13 cellular contexts compared by ENCODE assay signal in genomic region chr3:16430717-16431630, GRCh38.
DNase-seq lines count a peak whose midpoint lies in the region; ATAC-seq and TF ChIP-seq lines count a peak whose summit lies in the region.
"Had no signal": no experiment of that assay in that cellular context is flagged by ENCODE, and none has a peak within 500 bp of the region (broad histone marks: within the 10 kb centered on the region; RNA-seq: fewer than 3 reads in every experiment).

No MANE protein-coding gene starts in this region.

- H3K9me3 ChIP-seq in CD8-positive, alpha-beta T cell (ENCODE audit: low read length), result no peaks in the 10 kb centered on the region
- H3K9me3 ChIP-seq in Peyer's patch (no peaks in the 10 kb centered on the region), trophoblast cell (ENCODE audit: insufficient read depth, low read depth, low read length) (no peaks in the 10 kb centered on the region), testis (no peaks in the 10 kb centered on the region)
- H3K9me3 ChIP-seq in CD4-positive, alpha-beta memory T cell (ENCODE audit: control insufficient read depth in 1 of 2, low read length in 2 of 2), result no peaks in the 10 kb centered on the region

- H3K14ac ChIP-seq in trophoblast cell (ENCODE audit: low read length), result no peak overlapping the region

- H4K91ac ChIP-seq in trophoblast cell (ENCODE audit: low read depth, low read length), result no peak overlapping the region

- H2BK5ac ChIP-seq in trophoblast cell (ENCODE audit: low read depth, low read length, poor library complexity), result no peak overlapping the region

- no peak overlapping the region for H3K4me3 ChIP-seq in CD8-positive, alpha-beta T cell (ENCODE audit: low read depth, low read length)
- H3K4me3 ChIP-seq in Peyer's patch, result no peak overlapping the region
- H3K4me3 ChIP-seq in trophoblast cell (ENCODE audit: low read depth, low read length), result no peak overlapping the region
- no peak overlapping the region for H3K4me3 ChIP-seq in testis
- H3K4me3 ChIP-seq in CD4-positive, alpha-beta memory T cell (ENCODE audit: low read length in 2 of 2), result no peak overlapping the region

- H3K36me3 Mint-ChIP-seq in CD8-positive, alpha-beta T cell, result peaks cover 67% of the 10 kb centered on the region
- peaks cover 55 to 67% of the 10 kb centered on the region in 2 donors for H3K36me3 Mint-ChIP-seq in CD4-positive, alpha-beta memory T cell
- no peaks in the 10 kb centered on the region for H3K36me3 Mint-ChIP-seq in mesothelial cell of epicardium

- TF ChIP-seq CTCF in CD8-positive, alpha-beta T cell (IDR thresholded peaks at IDR 0.05), result no peak
- no peak for TF ChIP-seq CTCF in Peyer's patch (IDR thresholded peaks at IDR 0.05)
- TF ChIP-seq CTCF in testis (IDR thresholded peaks at IDR 0.05), result no peak
- TF ChIP-seq CTCF in mesothelial cell of epicardium (IDR thresholded peaks at IDR 0.05; ENCODE audit: unreplicated experiment), result no peak

- intact Hi-C loops in CD8-positive, alpha-beta T cell (cut with DNase I, micrococcal nuclease), result no loop called here
- intact Hi-C loops in testis (cut with DNase I; ENCODE audit: low total_unique reads), result no loop called here
- intact Hi-C loops in CD4-positive, alpha-beta memory T cell (cut with micrococcal nuclease), result no loop called here

- H3K9me3 Mint-ChIP-seq in CD8-positive, alpha-beta T cell, result no peaks in the 10 kb centered on the region
- peaks cover 0 to 3% (median 0%) of the 10 kb centered on the region in 8 donors for H3K9me3 Mint-ChIP-seq in CD4-positive, alpha-beta memory T cell
- no peaks in the 10 kb centered on the region for H3K9me3 Mint-ChIP-seq in mesothelial cell of epicardium

- no peak overlapping the region for H2AFZ ChIP-seq in trophoblast cell (ENCODE audit: insufficient read depth, low read length, poor library complexity)

- no peak overlapping the region for H3K27ac ChIP-seq in CD8-positive, alpha-beta T cell (ENCODE audit: low read depth, low read length)
- H3K27ac ChIP-seq in Peyer's patch (no peak overlapping the region), trophoblast cell (ENCODE audit: low read depth, low read length) (no peak overlapping the region), testis (no peak overlapping the region)
- H3K27ac ChIP-seq in CD4-positive, alpha-beta memory T cell (ENCODE audit: low read depth, low read length), result no peak overlapping the region
- H3K27ac ChIP-seq: WERI-Rb-1 had no signal

- no peak overlapping the region for H3K9ac ChIP-seq in trophoblast cell (ENCODE audit: low read length)

- no peak overlapping the region for H3K18ac ChIP-seq in trophoblast cell (ENCODE audit: low read length)

- peaks cover 4% of the 10 kb centered on the region for H3K36me3 ChIP-seq in CD8-positive, alpha-beta T cell (ENCODE audit: insufficient read depth, low read length)
- H3K36me3 ChIP-seq in Peyer's patch, result no peaks in the 10 kb centered on the region
- H3K36me3 ChIP-seq in trophoblast cell (ENCODE audit: control insufficient read depth in 1 of 2, insufficient read depth in 2 of 2, low read length in 2 of 2), result no peaks in the 10 kb centered on the region
- H3K36me3 ChIP-seq in testis (ENCODE audit: low read depth, missing control alignments), result no peaks in the 10 kb centered on the region
- H3K36me3 ChIP-seq in CD4-positive, alpha-beta memory T cell (ENCODE audit: insufficient read depth, low read length), result peaks cover 20% of the 10 kb centered on the region
- H3K36me3 ChIP-seq: WERI-Rb-1 had no signal

- H3K4me1 ChIP-seq in CD8-positive, alpha-beta T cell (ENCODE audit: insufficient read depth, low read length), result no peaks in the 10 kb centered on the region
- no peaks in the 10 kb centered on the region for H3K4me1 ChIP-seq in Peyer's patch
- H3K4me1 ChIP-seq in trophoblast cell (ENCODE audit: control insufficient read depth in 1 of 2, insufficient read depth in 2 of 2, low read length in 2 of 2), result no peaks in the 10 kb centered on the region
- no peaks in the 10 kb centered on the region for H3K4me1 ChIP-seq in testis
- H3K4me1 ChIP-seq in CD4-positive, alpha-beta memory T cell (ENCODE audit: insufficient read depth, low read length), result no peaks in the 10 kb centered on the region

- H3K27me3 Mint-ChIP-seq in CD8-positive, alpha-beta T cell (ENCODE audit: low read depth), result no peaks in the 10 kb centered on the region
- H3K27me3 Mint-ChIP-seq in CD4-positive, alpha-beta memory T cell, result no peaks in the 10 kb centered on the region
- no peaks in the 10 kb centered on the region for H3K27me3 Mint-ChIP-seq in mesothelial cell of epicardium (ENCODE audit: low read depth)

- no peaks in the 10 kb centered on the region for H3K79me2 ChIP-seq in trophoblast cell (ENCODE audit: control insufficient read depth, insufficient read depth, low read length, poor library complexity)

- H3K4ac ChIP-seq in trophoblast cell (ENCODE audit: low read depth, low read length), result no peak overlapping the region

- H2BK120ac ChIP-seq in trophoblast cell (ENCODE audit: insufficient read depth, low read length, poor library complexity), result no peak overlapping the region

- peaks cover 26% of the 10 kb centered on the region for H3K4me1 Mint-ChIP-seq in CD8-positive, alpha-beta T cell (ENCODE audit: low read depth)
- peaks cover 3 to 15% (median 7%) of the 10 kb centered on the region in 4 donors for H3K4me1 Mint-ChIP-seq in CD4-positive, alpha-beta memory T cell
- H3K4me1 Mint-ChIP-seq in mesothelial cell of epicardium, result peaks cover 4% of the 10 kb centered on the region

- no peak overlapping the region for H2BK12ac ChIP-seq in trophoblast cell (ENCODE audit: low read length)

- no CpG with 5 or more reads among the region's 11 CpGs for WGBS in trophoblast cell (ENCODE audit: extremely low coverage, insufficient coverage, insufficient read length)
- WGBS in testis, 2 donors, result 86 to 89% methylated on average over 11 of the region's 11 CpGs

- H4K8ac ChIP-seq in trophoblast cell (ENCODE audit: low read depth, low read length), result no peak overlapping the region

- no peak overlapping the region for H3K23ac ChIP-seq in trophoblast cell (ENCODE audit: low read length)

- no peaks in the 10 kb centered on the region for H3K27me3 ChIP-seq in CD8-positive, alpha-beta T cell (ENCODE audit: insufficient read depth, low read length)
- H3K27me3 ChIP-seq in Peyer's patch (no peaks in the 10 kb centered on the region), trophoblast cell (ENCODE audit: insufficient read depth, low read length) (no peaks in the 10 kb centered on the region), testis (no peaks in the 10 kb centered on the region)
- H3K27me3 ChIP-seq in CD4-positive, alpha-beta memory T cell (ENCODE audit: insufficient read depth, low read length), result no peaks in the 10 kb centered on the region

- no peak overlapping the region for H4K12ac ChIP-seq in trophoblast cell (ENCODE audit: low read depth, low read length)

- CTCF ChIA-PET in CD8-positive, alpha-beta T cell (lab: Charles Lee), result no interaction called here
- CTCF ChIA-PET in CD4-positive, alpha-beta memory T cell (lab: Charles Lee; ENCODE audit: partially characterized antibody), result no interaction called here

- no peak overlapping the region for H3K4me2 ChIP-seq in trophoblast cell (ENCODE audit: low read length)

- DNase-seq in CD8-positive, alpha-beta T cell, result no peak
- DNase-seq in Peyer's patch, result peak in 2 of 3 donors; percentile 49 to 55
- DNase-seq in trophoblast cell, result no peak
- no peak for DNase-seq in testis
- no peak for DNase-seq in CD4-positive, alpha-beta memory T cell
- no peak for DNase-seq in mesothelial cell of epicardium (ENCODE audit: low spot score in 2 of 2, unreplicated experiment in 2 of 2)
- DNase-seq: AML-193, KBM-7, left ventricle myocardium superior, WERI-Rb-1 had no signal

- H3K4me3 Mint-ChIP-seq in CD8-positive, alpha-beta T cell, result no peak overlapping the region
- H3K4me3 Mint-ChIP-seq in CD4-positive, alpha-beta memory T cell, result no peak overlapping the region
- no peak overlapping the region for H3K4me3 Mint-ChIP-seq in mesothelial cell of epicardium

- POLR2A ChIA-PET in CD8-positive, alpha-beta T cell (lab: Charles Lee), result interaction anchor here (1.0 kb wide), 1 partner anchor 66 kb away, joined by 3 read pairs; no protein-coding TSS in a partner anchor
- POLR2A ChIA-PET in CD4-positive, alpha-beta memory T cell (lab: Charles Lee; ENCODE audit: partially characterized antibody), result no interaction called here

- H3K27ac Mint-ChIP-seq in CD8-positive, alpha-beta T cell, result peak overlapping the region; percentile 14
- H3K27ac Mint-ChIP-seq in CD4-positive, alpha-beta memory T cell, result peak overlapping the region in 2 of 7 donors; percentile 60 to 81
- H3K27ac Mint-ChIP-seq in mesothelial cell of epicardium, result no peak overlapping the region

- no peak for ATAC-seq in CD8-positive, alpha-beta T cell
- ATAC-seq in GM19324 (IDR thresholded peaks at IDR 0.05; ENCODE audit: low FRiP score, unreplicated experiment), result peak; percentile 61
- ATAC-seq in HG03025 (IDR thresholded peaks at IDR 0.05; ENCODE audit: low FRiP score, unreplicated experiment), result peak; percentile 29
- ATAC-seq: left ventricle myocardium superior, right cardiac atrium had no signal

- no peaks in the 10 kb centered on the region for H3K79me1 ChIP-seq in trophoblast cell (ENCODE audit: low read length)

- TF ChIP-seq POLR2A in Peyer's patch (IDR thresholded peaks at IDR 0.05) (no peak), testis (IDR thresholded peaks at IDR 0.05) (no peak)

- H2AK5ac ChIP-seq in trophoblast cell (ENCODE audit: low read length), result no peak overlapping the region

Comparison
In these comparisons a context has a peak if more than half of its experiments do, and no peak if none do; other contexts are left out.
1. DNase-seq: peak in Peyer's patch (2 of 3); none in CD8-positive, alpha-beta T cell (0 of 7), trophoblast cell (0 of 2), testis (single experiment), CD4-positive, alpha-beta memory T cell (0 of 5) and mesothelial cell of epicardium (0 of 2).